In genomic region chr2:189700681-189701080, GRCh38 we compare ENCODE assay signal across 34 cellular contexts.
"Had no signal": no experiment of that assay in that cellular context is flagged by ENCODE, and none has a peak within 500 bp of the region (broad histone marks: within the 10 kb centered on the region; RNA-seq: fewer than 3 reads in every experiment).

No MANE protein-coding gene starts in this region.

- H3K27me3 ChIP-seq: MG63 had no signal

- H3K9me3 ChIP-seq: MG63 had no signal

- H3K36me3 ChIP-seq: MG63 had no signal

- H3K4me3 ChIP-seq: MG63 had no signal

- DNase-seq: Kasumi-1, MG63, MM.1S, MV-4-11, NCI-H1048, NCI-H1092, NCI-H1092 treated with DMSO at 0.1 percent for 48 hours, NCI-H1105, NCI-H1105 treated with DMSO at 0.1 percent for 48 hours, NCI-H1417, NCI-H1417 treated with DMSO at 0.1 percent for 48 hours, NCI-H1436, NCI-H1436 treated with DMSO at 0.1 percent for 48 hours, NCI-H146, NCI-H1694, NCI-H1694 treated with DMSO at 0.1 percent for 48 hours, NCI-H187, NCI-H187 treated with DMSO at 0.1 percent for 48 hours, NCI-H1930, NCI-H2029, NCI-H2029 treated with DMSO at 0.1 percent for 48 hours, NCI-H2081, NCI-H2081 treated with DMSO at 0.1 percent for 48 hours, NCI-H2107, NCI-H2171, NCI-H2171 treated with DMSO at 0.1 percent for 48 hours, NCI-H2227 treated with DMSO at 0.1 percent for 48 hours, NCI-H226, NCI-H345, NCI-H446, NCI-H446 treated with DMSO at 0.1 percent for 48 hours, NCI-H510A, NCI-H510A treated with DMSO at 0.1 percent for 48 hours, NCI-H524 treated with DMSO at 0.1 percent for 48 hours had no signal
